1 cellular context compared by ENCODE assay signal in genomic region chr5:112860929-112861637, GRCh38.
TF ChIP-seq lines count a peak whose summit lies in the region.

SRP19 (plus strand) TSS chr5:112861287; CDS start chr5:112861377, 90 bp downstream.

TF ChIP-seq in HepG2, 621 proteins besides CTCF, POLR2A, EP300 and RAD21 (continued from another document and continues in another):
- TF ChIP-seq MYPOP (CRISPR knock-in tag; IDR thresholded peaks at IDR 0.05) (peak; percentile 39; the same call in 1 of the 2 replicates), NR1H2 (CRISPR knock-in tag; IDR thresholded peaks at IDR 0.05; ENCODE audit: borderline replicate concordance, low read depth) (peak; percentile 88), ZFP36 (IDR thresholded peaks at IDR 0.05; ENCODE audit: borderline replicate concordance, low read depth, low read length, partially characterized antibody) (no peak), ZBTB1 (CRISPR knock-in tag; IDR thresholded peaks at IDR 0.05; ENCODE audit: borderline replicate concordance) (0 out of 2 replicates have a peak, but pooled peaks have one; percentile 26), ZNF530 (CRISPR knock-in tag; IDR thresholded peaks at IDR 0.05; ENCODE audit: low read depth) (0 out of 2 replicates have a peak, but pooled peaks have one; percentile 42), ZNF720 (CRISPR knock-in tag; IDR thresholded peaks at IDR 0.05) (no peak), BORCS8-MEF2B (CRISPR knock-in tag; IDR thresholded peaks at IDR 0.05) (peak; percentile 96), CBX2 (IDR thresholded peaks at IDR 0.05; ENCODE audit: low read depth, low read length) (no peak), CBX2 (CRISPR knock-in tag; IDR thresholded peaks at IDR 0.05; ENCODE audit: low read depth) (no peak), KDM6A (CRISPR knock-in tag; IDR thresholded peaks at IDR 0.05; ENCODE audit: low read depth) (peak; percentile 19; the same call in 1 of the 2 replicates), SIN3B (IDR thresholded peaks at IDR 0.05; ENCODE audit: low read length) (peak; percentile 62; the same call in 1 of the 2 replicates), PHF20 (CRISPR knock-in tag; IDR thresholded peaks at IDR 0.05) (peak; percentile 91), KAT2B (IDR thresholded peaks at IDR 0.05; ENCODE audit: borderline replicate concordance, low read depth, low read length) (no peak), ZNF660 (CRISPR knock-in tag; IDR thresholded peaks at IDR 0.05; ENCODE audit: borderline replicate concordance, low read depth) (no peak), GATA4 (IDR thresholded peaks at IDR 0.05; ENCODE audit: borderline replicate concordance, low read depth) (no peak; the same call in 1 of the 2 replicates), ZNF446 (CRISPR knock-in tag; IDR thresholded peaks at IDR 0.05) (peak; percentile 91), ZNF598 (CRISPR knock-in tag; IDR thresholded peaks at IDR 0.05; ENCODE audit: borderline replicate concordance) (peak; percentile 53; the same call in 1 of the 2 replicates), ZNF263 (CRISPR knock-in tag; IDR thresholded peaks at IDR 0.05) (peak; percentile 74), ELF3 (CRISPR knock-in tag; IDR thresholded peaks at IDR 0.05) (peak; percentile 86), ZNF567 (CRISPR knock-in tag; IDR thresholded peaks at IDR 0.05; ENCODE audit: borderline replicate concordance) (no peak), GMEB2 (CRISPR knock-in tag; IDR thresholded peaks at IDR 0.05; ENCODE audit: low read depth) (no peak), SNRNP70 (IDR thresholded peaks at IDR 0.05; ENCODE audit: low read depth, low read length) (no peak), STAT5B (CRISPR knock-in tag; IDR thresholded peaks at IDR 0.05) (0 out of 2 replicates have a peak, but pooled peaks have one; percentile 12), ZBTB7A (CRISPR knock-in tag; IDR thresholded peaks at IDR 0.05) (peak; percentile 74), SMARCE1 (IDR thresholded peaks at IDR 0.05; ENCODE audit: borderline replicate concordance) (no peak), BCL6 (CRISPR knock-in tag; IDR thresholded peaks at IDR 0.05) (peak; percentile 67), ZNF547 (CRISPR knock-in tag; IDR thresholded peaks at IDR 0.05) (peak; percentile 97), ZBTB8A (CRISPR knock-in tag; IDR thresholded peaks at IDR 0.05; ENCODE audit: borderline replicate concordance, low read depth) (0 out of 2 replicates have a peak, but pooled peaks have one; percentile 84), ZFP37 (CRISPR knock-in tag; IDR thresholded peaks at IDR 0.05; ENCODE audit: borderline replicate concordance) (peak; percentile 92), MYC (CRISPR knock-in tag; IDR thresholded peaks at IDR 0.05; ENCODE audit: borderline replicate concordance) (peak; percentile 79), ZNF766 (CRISPR knock-in tag; IDR thresholded peaks at IDR 0.05; ENCODE audit: borderline replicate concordance) (peak; percentile 97), PCBP1 (IDR thresholded peaks at IDR 0.05; ENCODE audit: borderline replicate concordance, low read depth, low read length) (0 out of 2 replicates have a peak, but pooled peaks have one; percentile 48), KLF12 (CRISPR knock-in tag; IDR thresholded peaks at IDR 0.05; ENCODE audit: borderline replicate concordance) (peak; percentile 79; the same call in 1 of the 2 replicates), RBAK (CRISPR knock-in tag; IDR thresholded peaks at IDR 0.05) (no peak), TBP (CRISPR knock-in tag; IDR thresholded peaks at IDR 0.05) (no peak), MED8 (CRISPR knock-in tag; IDR thresholded peaks at IDR 0.05; ENCODE audit: insufficient replicate concordance) (no peak), RAD51 (IDR thresholded peaks at IDR 0.05; ENCODE audit: borderline replicate concordance) (no peak), BRD4 (CRISPR knock-in tag; IDR thresholded peaks at IDR 0.05) (peak; percentile 70; the same call in 1 of the 2 replicates), HNRNPH1 (optimal IDR thresholded peaks at IDR 0.05; ENCODE audit: low read depth, low read length) (no peak), ZFP36L2 (CRISPR knock-in tag; IDR thresholded peaks at IDR 0.05) (no peak), ZSCAN31 (CRISPR knock-in tag; IDR thresholded peaks at IDR 0.05; ENCODE audit: low read depth) (peak; percentile 62; the same call in 1 of the 2 replicates), GATAD1 (CRISPR knock-in tag; IDR thresholded peaks at IDR 0.05) (peak; percentile 92), SNAPC2 (CRISPR knock-in tag; IDR thresholded peaks at IDR 0.05) (no peak)
- TF ChIP-seq, protein P1, sequence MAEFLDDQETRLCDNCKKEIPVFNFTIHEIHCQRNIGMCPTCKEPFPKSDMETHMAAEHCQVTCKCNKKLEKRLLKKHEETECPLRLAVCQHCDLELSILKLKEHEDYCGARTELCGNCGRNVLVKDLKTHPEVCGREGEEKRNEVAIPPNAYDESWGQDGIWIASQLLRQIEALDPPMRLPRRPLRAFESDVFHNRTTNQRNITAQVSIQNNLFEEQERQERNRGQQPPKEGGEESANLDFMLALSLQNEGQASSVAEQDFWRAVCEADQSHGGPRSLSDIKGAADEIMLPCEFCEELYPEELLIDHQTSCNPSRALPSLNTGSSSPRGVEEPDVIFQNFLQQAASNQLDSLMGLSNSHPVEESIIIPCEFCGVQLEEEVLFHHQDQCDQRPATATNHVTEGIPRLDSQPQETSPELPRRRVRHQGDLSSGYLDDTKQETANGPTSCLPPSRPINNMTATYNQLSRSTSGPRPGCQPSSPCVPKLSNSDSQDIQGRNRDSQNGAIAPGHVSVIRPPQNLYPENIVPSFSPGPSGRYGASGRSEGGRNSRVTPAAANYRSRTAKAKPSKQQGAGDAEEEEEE (CRISPR knock-in tag; IDR thresholded peaks at IDR 0.05; ENCODE audit: borderline replicate concordance), result no peak
- TF ChIP-seq, protein P2, sequence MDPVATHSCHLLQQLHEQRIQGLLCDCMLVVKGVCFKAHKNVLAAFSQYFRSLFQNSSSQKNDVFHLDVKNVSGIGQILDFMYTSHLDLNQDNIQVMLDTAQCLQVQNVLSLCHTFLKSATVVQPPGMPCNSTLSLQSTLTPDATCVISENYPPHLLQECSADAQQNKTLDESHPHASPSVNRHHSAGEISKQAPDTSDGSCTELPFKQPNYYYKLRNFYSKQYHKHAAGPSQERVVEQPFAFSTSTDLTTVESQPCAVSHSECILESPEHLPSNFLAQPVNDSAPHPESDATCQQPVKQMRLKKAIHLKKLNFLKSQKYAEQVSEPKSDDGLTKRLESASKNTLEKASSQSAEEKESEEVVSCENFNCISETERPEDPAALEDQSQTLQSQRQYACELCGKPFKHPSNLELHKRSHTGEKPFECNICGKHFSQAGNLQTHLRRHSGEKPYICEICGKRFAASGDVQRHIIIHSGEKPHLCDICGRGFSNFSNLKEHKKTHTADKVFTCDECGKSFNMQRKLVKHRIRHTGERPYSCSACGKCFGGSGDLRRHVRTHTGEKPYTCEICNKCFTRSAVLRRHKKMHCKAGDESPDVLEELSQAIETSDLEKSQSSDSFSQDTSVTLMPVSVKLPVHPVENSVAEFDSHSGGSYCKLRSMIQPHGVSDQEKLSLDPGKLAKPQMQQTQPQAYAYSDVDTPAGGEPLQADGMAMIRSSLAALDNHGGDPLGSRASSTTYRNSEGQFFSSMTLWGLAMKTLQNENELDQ (CRISPR knock-in tag; IDR thresholded peaks at IDR 0.05; ENCODE audit: borderline replicate concordance), result peak; percentile 93; the same call in 1 of the 2 replicates
- TF ChIP-seq, protein P3, sequence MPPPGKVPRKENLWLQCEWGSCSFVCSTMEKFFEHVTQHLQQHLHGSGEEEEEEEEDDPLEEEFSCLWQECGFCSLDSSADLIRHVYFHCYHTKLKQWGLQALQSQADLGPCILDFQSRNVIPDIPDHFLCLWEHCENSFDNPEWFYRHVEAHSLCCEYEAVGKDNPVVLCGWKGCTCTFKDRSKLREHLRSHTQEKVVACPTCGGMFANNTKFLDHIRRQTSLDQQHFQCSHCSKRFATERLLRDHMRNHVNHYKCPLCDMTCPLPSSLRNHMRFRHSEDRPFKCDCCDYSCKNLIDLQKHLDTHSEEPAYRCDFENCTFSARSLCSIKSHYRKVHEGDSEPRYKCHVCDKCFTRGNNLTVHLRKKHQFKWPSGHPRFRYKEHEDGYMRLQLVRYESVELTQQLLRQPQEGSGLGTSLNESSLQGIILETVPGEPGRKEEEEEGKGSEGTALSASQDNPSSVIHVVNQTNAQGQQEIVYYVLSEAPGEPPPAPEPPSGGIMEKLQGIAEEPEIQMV (CRISPR knock-in tag; IDR thresholded peaks at IDR 0.05; ENCODE audit: low read depth), result peak; percentile 87
- TF ChIP-seq, protein P4, sequence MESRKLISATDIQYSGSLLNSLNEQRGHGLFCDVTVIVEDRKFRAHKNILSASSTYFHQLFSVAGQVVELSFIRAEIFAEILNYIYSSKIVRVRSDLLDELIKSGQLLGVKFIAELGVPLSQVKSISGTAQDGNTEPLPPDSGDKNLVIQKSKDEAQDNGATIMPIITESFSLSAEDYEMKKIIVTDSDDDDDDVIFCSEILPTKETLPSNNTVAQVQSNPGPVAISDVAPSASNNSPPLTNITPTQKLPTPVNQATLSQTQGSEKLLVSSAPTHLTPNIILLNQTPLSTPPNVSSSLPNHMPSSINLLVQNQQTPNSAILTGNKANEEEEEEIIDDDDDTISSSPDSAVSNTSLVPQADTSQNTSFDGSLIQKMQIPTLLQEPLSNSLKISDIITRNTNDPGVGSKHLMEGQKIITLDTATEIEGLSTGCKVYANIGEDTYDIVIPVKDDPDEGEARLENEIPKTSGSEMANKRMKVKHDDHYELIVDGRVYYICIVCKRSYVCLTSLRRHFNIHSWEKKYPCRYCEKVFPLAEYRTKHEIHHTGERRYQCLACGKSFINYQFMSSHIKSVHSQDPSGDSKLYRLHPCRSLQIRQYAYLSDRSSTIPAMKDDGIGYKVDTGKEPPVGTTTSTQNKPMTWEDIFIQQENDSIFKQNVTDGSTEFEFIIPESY (CRISPR knock-in tag; IDR thresholded peaks at IDR 0.05), result peak; percentile 68; the same call in 1 of the 2 replicates
- TF ChIP-seq, protein P5, sequence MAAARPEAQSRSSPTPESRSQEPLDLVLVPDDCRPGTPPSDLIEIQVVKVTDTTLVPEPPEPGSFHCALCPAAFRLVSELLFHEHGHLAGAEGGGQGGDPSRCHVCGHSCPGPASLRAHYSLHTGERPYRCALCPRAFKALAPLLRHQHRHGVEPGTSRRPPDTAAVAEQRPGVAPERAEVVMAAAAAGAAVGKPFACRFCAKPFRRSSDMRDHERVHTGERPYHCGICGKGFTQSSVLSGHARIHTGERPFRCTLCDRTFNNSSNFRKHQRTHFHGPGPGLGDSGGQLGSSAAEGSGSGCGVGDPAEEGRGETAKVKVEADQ (CRISPR knock-in tag; IDR thresholded peaks at IDR 0.05; ENCODE audit: borderline replicate concordance), result peak; percentile 63; the same call in 1 of the 2 replicates
- TF ChIP-seq, protein P6, sequence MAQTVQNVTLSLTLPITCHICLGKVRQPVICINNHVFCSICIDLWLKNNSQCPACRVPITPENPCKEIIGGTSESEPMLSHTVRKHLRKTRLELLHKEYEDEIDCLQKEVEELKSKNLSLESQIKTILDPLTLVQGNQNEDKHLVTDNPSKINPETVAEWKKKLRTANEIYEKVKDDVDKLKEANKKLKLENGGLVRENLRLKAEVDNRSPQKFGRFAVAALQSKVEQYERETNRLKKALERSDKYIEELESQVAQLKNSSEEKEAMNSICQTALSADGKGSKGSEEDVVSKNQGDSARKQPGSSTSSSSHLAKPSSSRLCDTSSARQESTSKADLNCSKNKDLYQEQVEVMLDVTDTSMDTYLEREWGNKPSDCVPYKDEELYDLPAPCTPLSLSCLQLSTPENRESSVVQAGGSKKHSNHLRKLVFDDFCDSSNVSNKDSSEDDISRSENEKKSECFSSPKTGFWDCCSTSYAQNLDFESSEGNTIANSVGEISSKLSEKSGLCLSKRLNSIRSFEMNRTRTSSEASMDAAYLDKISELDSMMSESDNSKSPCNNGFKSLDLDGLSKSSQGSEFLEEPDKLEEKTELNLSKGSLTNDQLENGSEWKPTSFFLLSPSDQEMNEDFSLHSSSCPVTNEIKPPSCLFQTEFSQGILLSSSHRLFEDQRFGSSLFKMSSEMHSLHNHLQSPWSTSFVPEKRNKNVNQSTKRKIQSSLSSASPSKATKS (CRISPR knock-in tag; IDR thresholded peaks at IDR 0.05), result no peak
- TF ChIP-seq, protein P7, sequence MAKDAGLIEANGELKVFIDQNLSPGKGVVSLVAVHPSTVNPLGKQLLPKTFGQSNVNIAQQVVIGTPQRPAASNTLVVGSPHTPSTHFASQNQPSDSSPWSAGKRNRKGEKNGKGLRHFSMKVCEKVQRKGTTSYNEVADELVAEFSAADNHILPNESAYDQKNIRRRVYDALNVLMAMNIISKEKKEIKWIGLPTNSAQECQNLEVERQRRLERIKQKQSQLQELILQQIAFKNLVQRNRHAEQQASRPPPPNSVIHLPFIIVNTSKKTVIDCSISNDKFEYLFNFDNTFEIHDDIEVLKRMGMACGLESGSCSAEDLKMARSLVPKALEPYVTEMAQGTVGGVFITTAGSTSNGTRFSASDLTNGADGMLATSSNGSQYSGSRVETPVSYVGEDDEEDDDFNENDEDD (CRISPR knock-in tag; IDR thresholded peaks at IDR 0.05; ENCODE audit: borderline replicate concordance), result peak; percentile 97
